Comparison of ENCODE assay signal across 24 cellular contexts in genomic region chr12:128803788-128804187, GRCh38. TPM values are rescaled to one million over a fixed set of nuclear protein-coding genes. Genes with fewer than 3 reads are reported as not detected.
A peak's percentile ranks its signal among the peaks of the same experiment; 100 is the strongest.
DNase-seq lines count a peak whose midpoint lies in the region; TF ChIP-seq lines count a peak whose summit lies in the region.
"Had no signal": no experiment of that assay in that cellular context is flagged by ENCODE, and none has a peak within 500 bp of the region (broad histone marks: within the 10 kb centered on the region; RNA-seq: fewer than 3 reads in every experiment).

No MANE protein-coding gene starts in this region.

- no peaks in the 10 kb centered on the region for H3K9me3 Mint-ChIP-seq in T-helper 1 cell treated with Interleukin-12 subunit alpha and Interleukin-12 subunit beta and Interleukin-4 antibody, amounts not matched to agents 30 μg/mL and 1 μg/mL, for 36 hours
- H3K9me3 Mint-ChIP-seq: CD4-positive, alpha-beta T cell had no signal

- peak overlapping the region; percentile 11 for H3K27ac Mint-ChIP-seq in T-helper 1 cell treated with Interleukin-12 subunit alpha and Interleukin-12 subunit beta and Interleukin-4 antibody, amounts not matched to agents 30 μg/mL and 1 μg/mL, for 36 hours
- H3K27ac Mint-ChIP-seq: CD4-positive, alpha-beta T cell had no signal

- H3K9ac ChIP-seq in skeletal muscle tissue (ENCODE audit: low read depth in 1 of 3, low read length in 3 of 3): peak overlapping the region in 2 of 3 donors; percentile 52 to 66
- H3K9ac ChIP-seq: BLaER1, KMS-11 had no signal

- peak overlapping the region; percentile 78 for H3K27ac ChIP-seq in skeletal muscle tissue (ENCODE audit: low read depth, low read length)
- H3K27ac ChIP-seq: 22Rv1, BLaER1, KMS-11, SK-N-MC had no signal

- H3K27me3 ChIP-seq in skeletal muscle tissue (ENCODE audit: control insufficient read depth in 3 of 3, insufficient read depth in 3 of 3, low read length in 3 of 3): no peaks in the 10 kb centered on the region
- H3K27me3 ChIP-seq: BLaER1 had no signal

- H3K4me1 ChIP-seq in skeletal muscle tissue (ENCODE audit: control insufficient read depth in 3 of 3, insufficient read depth in 3 of 3, low read length in 3 of 3): peaks cover 41 to 52% (median 46%) of the 10 kb centered on the region in 3 donors

- peaks cover 30 to 51% (median 34%) of the 10 kb centered on the region in 3 donors for H3K36me3 ChIP-seq in skeletal muscle tissue (ENCODE audit: control insufficient read depth in 3 of 3, insufficient read depth in 3 of 3, low read length in 3 of 3)

- H3K36me3 Mint-ChIP-seq in T-helper 1 cell treated with Interleukin-12 subunit alpha and Interleukin-12 subunit beta and Interleukin-4 antibody, amounts not matched to agents 30 μg/mL and 1 μg/mL, for 36 hours (ENCODE audit: low read depth): peaks cover 43% of the 10 kb centered on the region

- in situ Hi-C loops in astrocyte of the spinal cord (cut with HindIII; ENCODE audit: low sequenced_read_pairs): no loop called here

- no peak overlapping the region for H3K4me3 Mint-ChIP-seq in T-helper 1 cell treated with Interleukin-12 subunit alpha and Interleukin-12 subunit beta and Interleukin-4 antibody, amounts not matched to agents 30 μg/mL and 1 μg/mL, for 36 hours
- H3K4me3 Mint-ChIP-seq: CD4-positive, alpha-beta T cell had no signal

- H3K9me3 ChIP-seq in skeletal muscle tissue (ENCODE audit: control insufficient read depth in 3 of 3, low read length in 3 of 3): no peaks in the 10 kb centered on the region

- no peak for TF ChIP-seq CTCF in astrocyte of the spinal cord (IDR thresholded peaks at IDR 0.05; ENCODE audit: low read depth, low read length)

- H3K27me3 Mint-ChIP-seq in T-helper 1 cell treated with Interleukin-12 subunit alpha and Interleukin-12 subunit beta and Interleukin-4 antibody, amounts not matched to agents 30 μg/mL and 1 μg/mL, for 36 hours (ENCODE audit: low read depth): no peaks in the 10 kb centered on the region
- H3K27me3 Mint-ChIP-seq: CD4-positive, alpha-beta T cell had no signal

- H3K4me3 ChIP-seq in astrocyte of the spinal cord (ENCODE audit: low read depth, low read length) (no peak overlapping the region), skeletal muscle tissue (ENCODE audit: low read length in 3 of 3) (no peak overlapping the region)
- H3K4me3 ChIP-seq: BLaER1, SK-N-MC had no signal

- DNase-seq in T-helper 1 cell (no peak), astrocyte of the spinal cord (ENCODE audit: low read depth, low spot score) (peak; percentile 43), mesenteric fat pad (ENCODE audit: low spot score) (peak; percentile 22), epidermal melanocyte (ENCODE audit: insufficient read length, low spot score) (no peak), MV-4-11 (lab: John Stamatoyannopoulos, UW) (no peak), COR-L47 (lab: John Stamatoyannopoulos, UW) (no peak)
- DNase-seq: ACHN; CD4-positive, alpha-beta T cell; DND-41; GOT3; HCEC 1CT; NCI-H1105; NCI-H1694; NCI-H2081 treated with DMSO at 0.1 percent for 48 hours; NCI-H446; NCI-H526; OCI-M1; SHP77 treated with DMSO at 0.1 percent for 48 hours had no signal

- H3K4me1 Mint-ChIP-seq in T-helper 1 cell treated with Interleukin-12 subunit alpha and Interleukin-12 subunit beta and Interleukin-4 antibody, amounts not matched to agents 30 μg/mL and 1 μg/mL, for 36 hours (ENCODE audit: low read depth): peaks cover 12% of the 10 kb centered on the region

RNA-seq across cellular contexts. Expression of gene SLC15A4, which starts 20.0 kb away (rescaled TPM):
- total RNA-seq in mesenteric fat pad (26.5 TPM), skeletal muscle tissue (35.0 TPM)

RNA-seq across cellular contexts. Expression of gene GLT1D1, which starts 49.5 kb away (rescaled TPM):
- 4.1 TPM for total RNA-seq in mesenteric fat pad
- 0.52 TPM for total RNA-seq in skeletal muscle tissue

Comparison
In these comparisons a context has a peak if more than half of its experiments do, and no peak if none do; other contexts are left out.
1. DNase-seq: peak in astrocyte of the spinal cord (single experiment) and mesenteric fat pad (single experiment); none in T-helper 1 cell (0 of 5), epidermal melanocyte (single experiment), MV-4-11 (single experiment) and COR-L47 (single experiment).